In genomic region chr12:110224379-110225304, GRCh38 we compare ENCODE assay signal across 8 cellular contexts. TPM values are rescaled to one million over a fixed set of nuclear protein-coding genes. Genes with fewer than 3 reads are reported as not detected.
DNase-seq lines count a peak whose midpoint lies in the region; ATAC-seq and TF ChIP-seq lines count a peak whose summit lies in the region.

No MANE protein-coding gene starts in this region.

- in situ Hi-C loops in transverse colon (cut with MboI; ENCODE audit: low pct_ligation_motif_present in 1 of 4, low pct_unique_long_range_greater_than_20kb in 1 of 4, low sequenced_read_pairs in 3 of 4), result no loop called here

- WGBS in transverse colon (ENCODE audit: low coverage in 1 of 2), 2 donors, result 27 to 36% methylated on average over 8 to 10 of the region's 10 CpGs

- H3K9me3 ChIP-seq in breast epithelium (no peaks in the 10 kb centered on the region), transverse colon (no peaks in the 10 kb centered on the region)

- TF ChIP-seq CTCF in BJ (IDR thresholded peaks at IDR 0.05; ENCODE audit: insufficient read depth, low read depth, low read length) (peak; percentile 73), breast epithelium (IDR thresholded peaks at IDR 0.05) (peak in 2 of 3 donors; percentile 64 to 70), transverse colon (IDR thresholded peaks at IDR 0.05) (peak; percentile 44 to 70 (median 53))

- peaks cover 0 to 6% of the 10 kb centered on the region in 2 donors for H3K4me1 ChIP-seq in breast epithelium
- peaks cover 4 to 19% (median 12%) of the 10 kb centered on the region in 4 donors for H3K4me1 ChIP-seq in transverse colon

- H3K27ac ChIP-seq in breast epithelium (peak overlapping the region; percentile 81 to 87), transverse colon (peak overlapping the region; percentile 60 to 76 (median 69))

- H3K36me3 ChIP-seq in BJ (ENCODE audit: control insufficient read depth, insufficient read depth, low read length), result no peaks in the 10 kb centered on the region
- no peaks in the 10 kb centered on the region for H3K36me3 ChIP-seq in breast epithelium
- no peaks in the 10 kb centered on the region for H3K36me3 ChIP-seq in transverse colon

- no peak for TF ChIP-seq POLR2A in breast epithelium (IDR thresholded peaks at IDR 0.05)
- TF ChIP-seq POLR2A in transverse colon (IDR thresholded peaks at IDR 0.05), result no peak

- peak; percentile 74 for DNase-seq in BJ (ENCODE audit: low read depth)
- peak; percentile 45 for DNase-seq in LoVo (ENCODE audit: low spot score)
- peak in 1 of 2 donors; percentile 30 for DNase-seq in breast epithelium (ENCODE audit: low spot score in 2 of 2)
- peak; percentile 43 for DNase-seq in left kidney (ENCODE audit: low read depth, low spot score)
- no peak for DNase-seq in transverse colon
- DNase-seq in DMS153 treated with DMSO at 0.1 percent for 48 hours (lab: John Stamatoyannopoulos, UW; ENCODE audit: unreplicated experiment), result no peak
- no peak for DNase-seq in UCSD-AML1 (lab: John Stamatoyannopoulos, UW; ENCODE audit: unreplicated experiment)

- POLR2A ChIA-PET in BJ (lab: Charles Lee), result interaction anchor here (0.5 to 1.6 kb wide), 2 partner anchors 58 to 63 kb away, joined by 4 to 8 read pairs; no protein-coding TSS in a partner anchor

- H3K27me3 ChIP-seq in BJ (ENCODE audit: control insufficient read depth, insufficient read depth, low read length), result no peaks in the 10 kb centered on the region
- H3K27me3 ChIP-seq in breast epithelium, result no peaks in the 10 kb centered on the region
- H3K27me3 ChIP-seq in transverse colon, result no peaks in the 10 kb centered on the region

- CTCF ChIA-PET in BJ (lab: Yijun Ruan, JAX), result interaction anchor here (0.6 to 3.0 kb wide), 21 partner anchors 8 to 419 kb away, joined by 3 to 14 read pairs (median 3); no protein-coding TSS in a partner anchor

- intact Hi-C loops in breast epithelium (cut with DNase I; ENCODE audit: low total_unique reads) (no loop called here), transverse colon (cut with DNase I; ENCODE audit: low total_unique reads) (no loop called here)

- H3K4me3 ChIP-seq in BJ (ENCODE audit: low read depth, low read length) (peak overlapping the region; percentile 14), breast epithelium (peak overlapping the region in 2 of 3 donors; percentile 39 to 49), transverse colon (peak overlapping the region in 2 of 4 donors; percentile 19 to 32)

- TF ChIP-seq EP300 in transverse colon (IDR thresholded peaks at IDR 0.05; ENCODE audit: low read depth), result no peak

- no peak for ATAC-seq in GM21528 (IDR thresholded peaks at IDR 0.05; ENCODE audit: low FRiP score, unreplicated experiment)

RNA-seq across cellular contexts. Expression of gene ATP2A2, which starts 56.4 kb away (rescaled TPM):
- polyA plus RNA-seq in BJ (2011; rRNA removed), result 145 and 267 TPM in 2 replicates
- 147 and 235 TPM in 2 replicates for polyA minus RNA-seq in BJ (2011; rRNA and poly(A)+ RNA removed)
- total RNA-seq in breast epithelium, result 100 to 1,000 TPM in 2 of 3 donors, 10 to 100 TPM in 1; 95.1 to 109 (median 102) TPM
- 100 to 1,000 TPM; 128 to 185 (median 178) TPM for total RNA-seq in transverse colon

Comparison
In these comparisons a context has a peak if more than half of its experiments do, and no peak if none do; other contexts are left out.
1. DNase-seq: peak in BJ (single experiment), LoVo (single experiment) and left kidney (single experiment); none in transverse colon (single experiment), DMS153 treated with DMSO at 0.1 percent for 48 hours (single experiment) and UCSD-AML1 (single experiment).
2. Peak in every context shown above with its lines, with median percentiles within 50 percentile points of each other: CTCF ChIP-seq.